In genomic region chr6:114747995-114748625, GRCh38 we compare ENCODE assay signal across 8 cellular contexts.
DNase-seq lines count a peak whose midpoint lies in the region; ATAC-seq and TF ChIP-seq lines count a peak whose summit lies in the region.

No MANE protein-coding gene starts in this region.

- H4K20me1 ChIP-seq in OCI-LY3 (ENCODE audit: insufficient read depth, low read length), result no peaks in the 10 kb centered on the region; the same call in 1 of the 2 replicates

- no peak overlapping the region for H3K4me3 ChIP-seq in OCI-LY3 (ENCODE audit: low read length)
- peak overlapping the region in 10 of 59 donors; percentile 4 to 35 (median 23) for H3K4me3 ChIP-seq in dorsolateral prefrontal cortex

- peaks cover 16% of the 10 kb centered on the region for H3K4me1 ChIP-seq in OCI-LY3 (ENCODE audit: low read length)

- H3K4me1 Mint-ChIP-seq in activated CD4-positive, alpha-beta T cell treated with anti-CD3 and anti-CD28 coated beads, Interleukin-2, amount 10 ng/mL, durations not matched to agents 24 days and 14 days, result no peaks in the 10 kb centered on the region

- H3K27ac ChIP-seq in OCI-LY3 (ENCODE audit: low read length) (no peak overlapping the region), dorsolateral prefrontal cortex (no peak overlapping the region)

- peak; percentile 76 for ATAC-seq in HG03159 (IDR thresholded peaks at IDR 0.05; ENCODE audit: unreplicated experiment)
- ATAC-seq in GM21381 (IDR thresholded peaks at IDR 0.05; ENCODE audit: unreplicated experiment), result no peak

- intact Hi-C loops in activated CD4-positive, alpha-beta T cell treated with anti-CD3 and anti-CD28 coated beads, Interleukin-2, amount 10 ng/mL, durations not matched to agents 24 days and 14 days (cut with micrococcal nuclease), result loop anchor here (1.0 kb wide), 1 partner anchor 1148 kb away; no protein-coding TSS in a partner anchor
- intact Hi-C loops in dorsolateral prefrontal cortex (cut with DNase I), result loop anchor here in 1 of 2 donors (10.0 kb wide), 1 partner anchor 1147 kb away; no protein-coding TSS in a partner anchor

- H3K36me3 ChIP-seq in OCI-LY3 (replicated peaks; ENCODE audit: low read depth, low read length), result peaks cover 25% of the 10 kb centered on the region

- no peaks in the 10 kb centered on the region for H3K9me3 Mint-ChIP-seq in activated CD4-positive, alpha-beta T cell treated with anti-CD3 and anti-CD28 coated beads, Interleukin-2, amount 10 ng/mL, durations not matched to agents 24 days and 14 days

- TF ChIP-seq CTCF in OCI-LY3 (IDR thresholded peaks at IDR 0.05; ENCODE audit: low read depth, low read length), result peak; percentile 78
- peak; percentile 68 to 91 (median 82) for TF ChIP-seq CTCF in dorsolateral prefrontal cortex (IDR thresholded peaks at IDR 0.05 in 54 of 56, conservative IDR thresholded peaks at IDR 0.05 in 2 of 56; ENCODE audit: low read depth in 1 of 56, partially characterized antibody in 56 of 56)

- H3K9me3 ChIP-seq in OCI-LY3 (ENCODE audit: insufficient read depth, low read length), result no peaks in the 10 kb centered on the region

- H3K27me3 ChIP-seq in OCI-LY3 (ENCODE audit: low read depth, low read length) (no peaks in the 10 kb centered on the region), dorsolateral prefrontal cortex (no peaks in the 10 kb centered on the region)

- H3K36me3 Mint-ChIP-seq in activated CD4-positive, alpha-beta T cell treated with anti-CD3 and anti-CD28 coated beads, Interleukin-2, amount 10 ng/mL, durations not matched to agents 24 days and 14 days (ENCODE audit: low read depth), result no peaks in the 10 kb centered on the region

- no peak overlapping the region for H3K27ac Mint-ChIP-seq in activated CD4-positive, alpha-beta T cell treated with anti-CD3 and anti-CD28 coated beads, Interleukin-2, amount 10 ng/mL, durations not matched to agents 24 days and 14 days

- H2AFZ ChIP-seq in OCI-LY3 (ENCODE audit: low read depth, low read length), result no peak overlapping the region

- H3K4me2 ChIP-seq in OCI-LY3 (ENCODE audit: low read length), result no peak overlapping the region

- no peaks in the 10 kb centered on the region for H3K27me3 Mint-ChIP-seq in activated CD4-positive, alpha-beta T cell treated with anti-CD3 and anti-CD28 coated beads, Interleukin-2, amount 10 ng/mL, durations not matched to agents 24 days and 14 days

- H3K4me3 Mint-ChIP-seq in activated CD4-positive, alpha-beta T cell treated with anti-CD3 and anti-CD28 coated beads, Interleukin-2, amount 10 ng/mL, durations not matched to agents 24 days and 14 days, result no peak overlapping the region

- peaks cover 19% of the 10 kb centered on the region; the same call in 1 of the 2 replicates for H3K79me2 ChIP-seq in OCI-LY3 (ENCODE audit: low read length)

- H3K9ac ChIP-seq in OCI-LY3 (ENCODE audit: low read length), result no peak overlapping the region

- peak; percentile 69 for DNase-seq in activated CD4-positive, alpha-beta T cell treated with anti-CD3 and anti-CD28 coated beads, Interleukin-2, amount 10 ng/mL, durations not matched to agents 24 days and 14 days
- no peak for DNase-seq in activated CD4-positive, alpha-beta T cell treated with anti-CD3 and anti-CD28 coated beads for 4 hours
- DNase-seq in dorsolateral prefrontal cortex (peak in 9 of 10 donors; percentile 7 to 76 (median 54)), myocyte (ENCODE audit: low read depth) (peak; percentile 74), GDM1 (lab: John Stamatoyannopoulos, UW) (no peak)

Comparison
In these comparisons a context has a peak if more than half of its experiments do, and no peak if none do; other contexts are left out.
1. DNase-seq: peak in activated CD4-positive, alpha-beta T cell treated with anti-CD3 and anti-CD28 coated beads, Interleukin-2, amount 10 ng/mL, durations not matched to agents 24 days and 14 days (single experiment), dorsolateral prefrontal cortex (9 of 10) and myocyte (single experiment); none in activated CD4-positive, alpha-beta T cell treated with anti-CD3 and anti-CD28 coated beads for 4 hours (0 of 2) and GDM1 (single experiment).